ENCODE assay signal across 1 cellular context in genomic region chr11:62427630-62428233, GRCh38.
A peak's percentile ranks its signal among the peaks of the same experiment; 100 is the strongest.
TF ChIP-seq lines count a peak whose summit lies in the region.

No MANE protein-coding gene starts in this region.

TF ChIP-seq in HepG2, 621 proteins besides CTCF, POLR2A, EP300 and RAD21 (continued from another document):
- TF ChIP-seq AHDC1 (CRISPR knock-in tag; IDR thresholded peaks at IDR 0.05; ENCODE audit: borderline replicate concordance) = no peak
- peak; percentile 27; the same call in 1 of the 2 replicates for TF ChIP-seq SAP130 (CRISPR knock-in tag; IDR thresholded peaks at IDR 0.05; ENCODE audit: low read depth)
- TF ChIP-seq SNAI1 (CRISPR knock-in tag; IDR thresholded peaks at IDR 0.05; ENCODE audit: borderline replicate concordance) = no peak
- no peak for TF ChIP-seq ZNF556 (CRISPR knock-in tag; IDR thresholded peaks at IDR 0.05; ENCODE audit: borderline replicate concordance)
- no peak for TF ChIP-seq ZNF124 (CRISPR knock-in tag; IDR thresholded peaks at IDR 0.05)
- TF ChIP-seq ZBTB40 (IDR thresholded peaks at IDR 0.05) = no peak
- no peak for TF ChIP-seq ZBTB40 (CRISPR knock-in tag; IDR thresholded peaks at IDR 0.05)
- no peak for TF ChIP-seq ZNF235 (CRISPR knock-in tag; IDR thresholded peaks at IDR 0.05; ENCODE audit: borderline replicate concordance)
- peak; percentile 26; the same call in 1 of the 2 replicates for TF ChIP-seq FOSL2 (CRISPR knock-in tag; IDR thresholded peaks at IDR 0.05)
- no peak for TF ChIP-seq ZFP90 (CRISPR knock-in tag; IDR thresholded peaks at IDR 0.05; ENCODE audit: borderline replicate concordance)
- TF ChIP-seq PAXIP1 (CRISPR knock-in tag; conservative IDR thresholded peaks at IDR 0.05) = peak; percentile 34; the same call in 1 of the 2 replicates
- peak; percentile 11; the same call in 1 of the 2 replicates for TF ChIP-seq CEBPG (CRISPR knock-in tag; IDR thresholded peaks at IDR 0.05)
- TF ChIP-seq CEBPB (IDR thresholded peaks at IDR 0.05; ENCODE audit: borderline replicate concordance, low read depth, low read length) = peak; percentile 63
- peak; percentile 40; the same call in 1 of the 2 replicates for TF ChIP-seq ZNF292 (CRISPR knock-in tag; IDR thresholded peaks at IDR 0.05; ENCODE audit: borderline replicate concordance, low read depth)
- TF ChIP-seq GATAD2A (CRISPR knock-in tag; IDR thresholded peaks at IDR 0.05) = peak; percentile 44; the same call in 1 of the 2 replicates
- no peak for TF ChIP-seq MAF1 (CRISPR knock-in tag; IDR thresholded peaks at IDR 0.05; ENCODE audit: borderline replicate concordance)
